ENCODE assay signal across 8 cellular contexts in genomic region chr9:136050706-136051567, GRCh38. TPM values are rescaled to one million over a fixed set of nuclear protein-coding genes. Genes with fewer than 3 reads are reported as not detected.
DNase-seq lines count a peak whose midpoint lies in the region; ATAC-seq and TF ChIP-seq lines count a peak whose summit lies in the region.

No MANE protein-coding gene starts in this region.

- TF ChIP-seq CTCF in NB4 (IDR thresholded peaks at IDR 0.05; ENCODE audit: low read depth, low read length): no peak
- TF ChIP-seq CTCF in esophagus muscularis mucosa (IDR thresholded peaks at IDR 0.05): no peak
- no peak for TF ChIP-seq CTCF in neural cell (IDR thresholded peaks at IDR 0.05; ENCODE audit: poor library complexity, severe bottlenecking)

- intact Hi-C loops in esophagus muscularis mucosa (cut with DNase I): loop anchor here (5.0 kb wide), 2 partner anchors 36 to 71 kb away; no protein-coding TSS in a partner anchor

- ATAC-seq in GM19035 (IDR thresholded peaks at IDR 0.05; ENCODE audit: unreplicated experiment): no peak
- ATAC-seq in HG02642 (IDR thresholded peaks at IDR 0.05; ENCODE audit: poor library complexity, unreplicated experiment): no peak

- TF ChIP-seq POLR2A in NB4 (IDR thresholded peaks at IDR 0.05; ENCODE audit: extremely low read depth, insufficient read length): no peak
- TF ChIP-seq POLR2A in esophagus muscularis mucosa (IDR thresholded peaks at IDR 0.05; ENCODE audit: low read depth): no peak

- H3K9me2 ChIP-seq in neural cell (ENCODE audit: insufficient read depth, low read length): no peaks in the 10 kb centered on the region

- H3K4me1 ChIP-seq in esophagus muscularis mucosa: peaks cover 74 to 100% (median 100%) of the 10 kb centered on the region in 4 donors

- peak; percentile 13 for TF ChIP-seq RAD21 in neural cell (conservative IDR thresholded peaks at IDR 0.05)

- H3K27me3 ChIP-seq in esophagus muscularis mucosa: no peaks in the 10 kb centered on the region
- H3K27me3 ChIP-seq in neural cell (ENCODE audit: insufficient read depth, low read depth, low read length): peaks cover 4% of the 10 kb centered on the region

- DNase-seq in AG08395 (ENCODE audit: low spot score) (peak; percentile 18), NB4 (ENCODE audit: low read depth) (peak; percentile 79), esophagus muscularis mucosa (ENCODE audit: extremely low spot score) (no peak), NCI-H82 (lab: John Stamatoyannopoulos, UW) (no peak)
- no peak for DNase-seq in activated CD4-positive, alpha-beta T cell treated with anti-CD3 and anti-CD28 coated beads, Interleukin-2, amount 50 U/mL, for 1 hour

- H3K27ac ChIP-seq in esophagus muscularis mucosa (replicated peaks in 1 of 4) (peak overlapping the region; percentile 76 to 90 (median 87)), neural cell (ENCODE audit: low read length) (no peak overlapping the region)

- H4K20me1 ChIP-seq in neural cell (ENCODE audit: insufficient read depth): no peaks in the 10 kb centered on the region

- H3K9me3 ChIP-seq in esophagus muscularis mucosa (no peaks in the 10 kb centered on the region), neural cell (ENCODE audit: low read length) (no peaks in the 10 kb centered on the region)

- WGBS in esophagus muscularis mucosa: 0% methylated on average over 1 of the region's 66 CpGs

- peak overlapping the region; percentile 33 for H3K4me3 ChIP-seq in NB4 (ENCODE audit: low read depth, low read length)
- H3K4me3 ChIP-seq in esophagus muscularis mucosa: peak overlapping the region; percentile 55 to 70 (median 58)
- peak overlapping the region; percentile 87 for H3K4me3 ChIP-seq in neural cell (ENCODE audit: low read length)

- TF ChIP-seq EP300 in esophagus muscularis mucosa (IDR thresholded peaks at IDR 0.05) (no peak), neural cell (conservative IDR thresholded peaks at IDR 0.05; ENCODE audit: poor library complexity, severe bottlenecking) (no peak)

- H3K36me3 ChIP-seq in esophagus muscularis mucosa (peaks cover 18 to 43% (median 39%) of the 10 kb centered on the region in 4 donors), neural cell (ENCODE audit: insufficient read depth, low read length) (no peaks in the 10 kb centered on the region)

- H3F3A ChIP-seq in neural cell (ENCODE audit: insufficient read depth, low read length, poor library complexity, severe bottlenecking): no peaks in the 10 kb centered on the region

- no peaks in the 10 kb centered on the region for H3K79me2 ChIP-seq in neural cell (replicated peaks; ENCODE audit: insufficient read depth, low read length)

- H3K9ac ChIP-seq in neural cell (ENCODE audit: low read length): peak overlapping the region; percentile 71

- H3K4me2 ChIP-seq in neural cell (ENCODE audit: low read length): peak overlapping the region; percentile 39

- H2AFZ ChIP-seq in neural cell (ENCODE audit: low read depth, low read length): peak overlapping the region; percentile 21

TF ChIP-seq in neural cell, 6 proteins besides CTCF, POLR2A, EP300 and RAD21:
- TF ChIP-seq MXI1 (conservative IDR thresholded peaks at IDR 0.05; ENCODE audit: poor library complexity, severe bottlenecking) (peak; percentile 22), EZH2 (IDR thresholded peaks at IDR 0.05; ENCODE audit: borderline replicate concordance, insufficient read depth, low read length, poor library complexity, severe bottlenecking) (no peak)
TF ChIP-seq in neural cell: peak in this region for 1.

RNA-seq across cellular contexts. Expression of gene NACC2, which starts 44.2 kb away (rescaled TPM):
- total RNA-seq in esophagus muscularis mucosa: 100 to 1,000 TPM in 3 of 4 donors, 10 to 100 TPM in 1; 93.8 to 192 (median 142) TPM
- polyA plus RNA-seq in neural cell: 1.7 and 1.8 TPM in 2 replicates
- polyA minus RNA-seq in neural cell: 4.3 and 4.6 TPM in 2 replicates

Comparison
In these comparisons a context has a peak if more than half of its experiments do, and no peak if none do; other contexts are left out.
1. DNase-seq: peak in AG08395 (single experiment) and NB4 (single experiment); none in esophagus muscularis mucosa (single experiment), activated CD4-positive, alpha-beta T cell treated with anti-CD3 and anti-CD28 coated beads, Interleukin-2, amount 50 U/mL, for 1 hour (single experiment) and NCI-H82 (single experiment).
2. H3K4me3 ChIP-seq: peak in every context shown above with its lines; median percentile 87 in neural cell; 58 in esophagus muscularis mucosa; 33 in NB4.